Comparison of ENCODE assay signal across 8 cellular contexts in genomic region chr5:34499001-34499734, GRCh38.
DNase-seq lines count a peak whose midpoint lies in the region; ATAC-seq, FAIRE-seq and TF ChIP-seq lines count a peak whose summit lies in the region.

No MANE protein-coding gene starts in this region.

- POLR2A ChIA-PET in A549 (lab: Yijun Ruan, JAX) = interaction anchor here (0.9 to 1.0 kb wide), 2 partner anchors 12 to 13 kb away, joined by 3 read pairs; no protein-coding TSS in a partner anchor

- intact Hi-C loops in lower leg skin (cut with DNase I; ENCODE audit: low total_unique reads) = no loop called here

- FAIRE-seq in A549 (lab: Jason Lieb, UNC) = no peak

- peak in 1 of 2 experiments; percentile 31 for DNase-seq in A549 (ENCODE audit: low read depth in 1 of 2, low spot score in 1 of 2)
- DNase-seq in SJCRH30 = no peak
- DNase-seq in fibroblast of pulmonary artery (ENCODE audit: low read depth) = peak; percentile 69
- DNase-seq in upper lobe of left lung = peak in 1 of 2 donors; percentile 45
- DNase-seq in lower leg skin (ENCODE audit: low spot score in 2 of 2) = no peak
- DNase-seq in NCI-H1417 (lab: John Stamatoyannopoulos, UW) = no peak

- no peaks in the 10 kb centered on the region for H3K9me3 ChIP-seq in A549
- no peaks in the 10 kb centered on the region for H3K9me3 ChIP-seq in SJCRH30 (replicated peaks)
- no peaks in the 10 kb centered on the region for H3K9me3 ChIP-seq in upper lobe of left lung

- H3K4me3 ChIP-seq in A549 (no peak overlapping the region), SJCRH30 (no peak overlapping the region), fibroblast of pulmonary artery (replicated peaks; ENCODE audit: low read depth, low read length) (no peak overlapping the region), upper lobe of left lung (no peak overlapping the region), lower leg skin (ENCODE audit: low read depth, poor library complexity, severe bottlenecking) (no peak overlapping the region)

- H3K27ac ChIP-seq in A549 (peak overlapping the region; percentile 53 to 80; a peak in 5 of 6 replicates), SJCRH30 (peak overlapping the region; percentile 4; the same call in 1 of the 2 replicates), upper lobe of left lung (peak overlapping the region; percentile 42 to 84 (median 58))

- peak; percentile 72 to 82 for ATAC-seq in A549
- peak; percentile 98 for ATAC-seq in GM18870 (IDR thresholded peaks at IDR 0.05; ENCODE audit: unreplicated experiment)
- peak; percentile 98 for ATAC-seq in HG03064 (IDR thresholded peaks at IDR 0.05; ENCODE audit: low read depth, unreplicated experiment)
- ATAC-seq in upper lobe of left lung (ENCODE audit: low FRiP score in 2 of 2) = peak; percentile 46 to 63

- H3K27me3 ChIP-seq in SJCRH30 (no peaks in the 10 kb centered on the region), upper lobe of left lung (no peaks in the 10 kb centered on the region)

- H3K4me1 ChIP-seq in A549 (peaks cover 32% of the 10 kb centered on the region), SJCRH30 (peaks cover 15% of the 10 kb centered on the region; the same call in 1 of the 2 replicates), upper lobe of left lung (peaks cover 23 to 55% (median 37%) of the 10 kb centered on the region in 4 donors)

- H3K36me3 ChIP-seq in SJCRH30 = no peaks in the 10 kb centered on the region
- no peaks in the 10 kb centered on the region for H3K36me3 ChIP-seq in upper lobe of left lung

- TF ChIP-seq POLR2A in A549 (IDR thresholded peaks at IDR 0.05; ENCODE audit: low read length) (no peak), upper lobe of left lung (IDR thresholded peaks at IDR 0.05) (no peak), lower leg skin (IDR thresholded peaks at IDR 0.05) (no peak)

- CTCF ChIA-PET in A549 (lab: Yijun Ruan, JAX) = interaction anchor here (1.2 to 34.1 kb wide), 6 partner anchors 10 to 401 kb away, joined by 3 to 621 read pairs (median 17); no protein-coding TSS in a partner anchor

- H3K4me2 ChIP-seq in A549 = peak overlapping the region; percentile 59

- WGBS in A549 (ENCODE audit: missing lambda C conversion rate) = 71% methylated on average over 5 of the region's 5 CpGs
- 69 to 76% methylated on average over 5 of the region's 5 CpGs for WGBS in upper lobe of left lung, 2 donors
- 82 to 90% methylated on average over 5 of the region's 5 CpGs for WGBS in lower leg skin, 2 donors

- TF ChIP-seq EP300 in A549 (IDR thresholded peaks at IDR 0.05) (no peak), upper lobe of left lung (IDR thresholded peaks at IDR 0.05) (no peak)

- TF ChIP-seq RAD21 in A549 (conservative IDR thresholded peaks at IDR 0.05 in 1 of 2, IDR thresholded peaks at IDR 0.05 in 1 of 2) = no peak

- TF ChIP-seq CTCF in A549 (IDR thresholded peaks at IDR 0.05) (no peak), fibroblast of pulmonary artery (IDR thresholded peaks at IDR 0.05; ENCODE audit: low read length, missing control alignments) (no peak), upper lobe of left lung (IDR thresholded peaks at IDR 0.05) (no peak), lower leg skin (IDR thresholded peaks at IDR 0.05) (no peak)

TF ChIP-seq in A549, 52 proteins besides CTCF, POLR2A, EP300 and RAD21:
- TF ChIP-seq NR3C1 (IDR thresholded peaks at IDR 0.05) (no peak), PBX3 (IDR thresholded peaks at IDR 0.05) (no peak), CBX2 (IDR thresholded peaks at IDR 0.05; ENCODE audit: borderline replicate concordance, low read depth) (no peak), HOXB13 (CRISPR knock-in tag; IDR thresholded peaks at IDR 0.05; ENCODE audit: low read depth) (no peak), JUNB (IDR thresholded peaks at IDR 0.05) (0 out of 2 replicates have a peak, but pooled peaks have one; percentile 12), CEBPB (IDR thresholded peaks at IDR 0.05) (no peak), RNF2 (IDR thresholded peaks at IDR 0.05; ENCODE audit: borderline replicate concordance, low read depth) (no peak), FOSL2 (IDR thresholded peaks at IDR 0.05) (no peak), FOSL2 (CRISPR knock-in tag; IDR thresholded peaks at IDR 0.05) (peak; percentile 78), NFE2L2 (conservative IDR thresholded peaks at IDR 0.05; ENCODE audit: low read length) (no peak)

Comparison
In these comparisons a context has a peak if more than half of its experiments do, and no peak if none do; other contexts are left out.
1. H3K27ac ChIP-seq: peak in every context shown above with its lines; median percentile 66 in A549; 58 in upper lobe of left lung; 4 in SJCRH30.